ENCODE assay signal across 8 cellular contexts in the genomic region with DNA sequence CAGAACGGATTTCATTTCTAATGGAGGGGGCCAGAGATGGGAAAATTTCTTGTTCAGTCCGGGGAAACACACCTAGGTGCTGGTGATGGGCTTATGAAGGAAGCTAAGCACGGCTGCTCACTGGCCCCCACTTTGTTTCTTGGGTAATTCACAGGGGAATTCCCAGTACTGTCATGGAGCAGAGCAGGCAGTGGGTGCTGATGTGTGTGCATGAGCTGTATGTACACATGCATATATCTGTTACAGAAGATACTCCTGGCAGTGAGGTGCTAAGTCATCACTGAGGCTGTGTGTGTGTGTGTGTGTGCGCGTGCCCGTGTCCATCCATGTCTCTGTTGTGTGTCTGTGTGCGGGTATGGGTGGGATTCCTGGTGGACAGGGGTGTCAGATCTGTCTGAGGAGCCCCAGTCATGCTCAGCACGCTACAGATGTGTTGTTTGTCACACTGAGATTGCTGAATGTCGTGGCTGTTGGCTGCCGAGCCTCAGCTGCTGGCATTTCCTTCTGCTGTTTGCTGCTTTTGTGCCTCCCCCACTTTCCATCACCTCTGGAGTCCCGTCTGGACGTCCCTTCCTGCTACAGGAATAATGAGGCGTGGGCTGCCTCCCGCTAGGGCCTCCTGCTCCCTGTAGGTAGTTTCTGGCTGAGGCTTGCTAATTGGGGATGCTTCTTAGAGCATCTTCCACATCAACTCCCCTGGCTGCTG. TPM values are rescaled to one million over a fixed set of nuclear protein-coding genes. Genes with fewer than 3 reads are reported as not detected.
DNase-seq lines count a peak whose midpoint lies in the region; ATAC-seq and TF ChIP-seq lines count a peak whose summit lies in the region.

No MANE protein-coding gene starts in this region.

- no peak overlapping the region for H3K4me3 ChIP-seq in Caco-2 (ENCODE audit: low read depth, low read length)
- H3K4me3 ChIP-seq in OCI-LY3 (ENCODE audit: low read length), result peak overlapping the region; percentile 54
- no peak overlapping the region for H3K4me3 ChIP-seq in ascending aorta
- H3K4me3 ChIP-seq in spleen, result peak overlapping the region in 1 of 8 donors; percentile 25

- 0 out of 2 replicates have a peak, but pooled peaks cover 5% of the 10 kb centered on the region for H4K20me1 ChIP-seq in OCI-LY3 (ENCODE audit: insufficient read depth, low read length)

- H3K4me1 ChIP-seq in Caco-2 (no peaks in the 10 kb centered on the region; the same call in 1 of the 2 replicates), OCI-LY3 (ENCODE audit: low read length) (peaks cover 52% of the 10 kb centered on the region), ascending aorta (peaks cover 0 to 18% of the 10 kb centered on the region in 2 donors), spleen (peaks cover 18 to 50% (median 28%) of the 10 kb centered on the region in 6 donors)

- no peaks in the 10 kb centered on the region for H3K27me3 Mint-ChIP-seq in Caco-2 (ENCODE audit: insufficient read depth, unreplicated experiment)

- H3K27ac ChIP-seq in OCI-LY3 (ENCODE audit: low read length) (peak overlapping the region; percentile 87), ascending aorta (peak overlapping the region; percentile 29 to 30), spleen (peak overlapping the region in 7 of 8 donors; percentile 17 to 84 (median 74))

- peak overlapping the region; percentile 45; the same call in 1 of the 2 replicates for H3K9ac ChIP-seq in OCI-LY3 (ENCODE audit: low read length)

- H3K9me3 Mint-ChIP-seq in Caco-2 (ENCODE audit: unreplicated experiment), result no peaks in the 10 kb centered on the region

- TF ChIP-seq CTCF in Caco-2 (IDR thresholded peaks at IDR 0.05; ENCODE audit: insufficient read depth in 1 of 2, low read depth in 1 of 2, low read length in 1 of 2, severe bottlenecking in 1 of 2, unreplicated experiment in 1 of 2), result no peak
- TF ChIP-seq CTCF in OCI-LY3 (IDR thresholded peaks at IDR 0.05; ENCODE audit: low read depth, low read length), result no peak
- no peak for TF ChIP-seq CTCF in ascending aorta (IDR thresholded peaks at IDR 0.05)
- TF ChIP-seq CTCF in spleen (IDR thresholded peaks at IDR 0.05 in 8 of 11, conservative IDR thresholded peaks at IDR 0.05 in 3 of 11), result no peak

- no peak overlapping the region for H3K4me3 Mint-ChIP-seq in Caco-2 (ENCODE audit: unreplicated experiment)

- H3K27me3 ChIP-seq in Caco-2 (replicated peaks; ENCODE audit: control insufficient read depth, insufficient read depth, low read length) (no peaks in the 10 kb centered on the region), OCI-LY3 (ENCODE audit: low read depth, low read length) (no peaks in the 10 kb centered on the region), ascending aorta (no peaks in the 10 kb centered on the region), spleen (replicated peaks in 1 of 7) (no peaks in the 10 kb centered on the region)

- peaks cover 84% of the 10 kb centered on the region for H3K36me3 Mint-ChIP-seq in Caco-2 (ENCODE audit: insufficient read depth, unreplicated experiment)

- POLR2A ChIA-PET in Caco-2 (lab: Charles Lee), result no interaction called here

- no peak for TF ChIP-seq POLR2A in spleen (IDR thresholded peaks at IDR 0.05)

- WGBS in spleen, 5 donors, result 44 to 69% (median 60%) methylated on average over 10 to 14 of the region's 14 CpGs

- intact Hi-C loops in Caco-2 (cut with micrococcal nuclease; ENCODE audit: unreplicated experiment) (loop anchor here (1.0 to 2.0 kb wide), 7 partner anchors 50 to 671 kb away; no protein-coding TSS in a partner anchor), ascending aorta (cut with DNase I) (loop anchor here (1.0 to 5.0 kb wide), 7 partner anchors 50 to 671 kb away; a partner anchor contains a TSS), spleen (cut with DNase I; ENCODE audit: low total_unique reads) (loop anchor here (10.0 kb wide), 2 partner anchors 408 to 668 kb away; no protein-coding TSS in a partner anchor)

- peaks cover 16% of the 10 kb centered on the region for H3K79me2 ChIP-seq in OCI-LY3 (ENCODE audit: low read length)

- no peak overlapping the region for H2AFZ ChIP-seq in OCI-LY3 (ENCODE audit: low read depth, low read length)

- CTCF ChIA-PET in Caco-2 (lab: Charles Lee), result interaction anchor here (0.8 kb wide), 1 partner anchor 51 kb away, joined by 4 read pairs; no protein-coding TSS in a partner anchor

- H3K36me3 ChIP-seq in Caco-2 (ENCODE audit: control insufficient read depth, insufficient read depth, low read length) (peaks cover 3% of the 10 kb centered on the region; the same call in 1 of the 2 replicates), OCI-LY3 (replicated peaks; ENCODE audit: low read depth, low read length) (peaks cover 56% of the 10 kb centered on the region), ascending aorta (peaks cover 45 to 77% of the 10 kb centered on the region in 2 donors), spleen (peaks cover 0 to 95% (median 47%) of the 10 kb centered on the region in 6 donors)

- no TSS peak for BruUV-seq in Caco-2 (replicated peaks; lab: Mats Ljungman, UMichigan)

- peak; percentile 56 for ATAC-seq in GM21619 (IDR thresholded peaks at IDR 0.05; ENCODE audit: unreplicated experiment)

- no peak for DNase-seq in Caco-2
- no peak for DNase-seq in ascending aorta (ENCODE audit: low spot score in 2 of 2)
- DNase-seq in spleen, result peak; percentile 74
- DNase-seq in ecto neural progenitor cell (ENCODE audit: low spot score), result no peak
- DNase-seq in NCI-H69 (lab: John Stamatoyannopoulos, UW), result no peak
- DNase-seq in NCI-H510A treated with DMSO at 0.1 percent for 48 hours (lab: John Stamatoyannopoulos, UW), result no peak

- H3K27ac Mint-ChIP-seq in Caco-2 (ENCODE audit: unreplicated experiment), result peak overlapping the region; percentile 40

- H3K9me3 ChIP-seq in Caco-2, result no peaks in the 10 kb centered on the region
- no peaks in the 10 kb centered on the region for H3K9me3 ChIP-seq in OCI-LY3 (ENCODE audit: insufficient read depth, low read length)
- H3K9me3 ChIP-seq in ascending aorta, result no peaks in the 10 kb centered on the region
- H3K9me3 ChIP-seq in spleen, result no peaks in the 10 kb centered on the region

- peaks cover 23% of the 10 kb centered on the region for H3K4me1 Mint-ChIP-seq in Caco-2 (ENCODE audit: low read depth, unreplicated experiment)

- peak overlapping the region; percentile 78 for H3K4me2 ChIP-seq in OCI-LY3 (ENCODE audit: low read length)

RNA-seq across cellular contexts. Expression of a gene that starts 53.3 kb away (rescaled TPM):
- total RNA-seq in Caco-2 (2022) (30.2 and 32.5 TPM in 2 replicates), ascending aorta (33.8 TPM), spleen (10 to 100 TPM; 25.1 to 37.0 (median 29.5) TPM)
- 10 to 100 TPM in 1 of 3 donors, 1 to 10 TPM in 2; 8.1 to 11.3 (median 9.7) TPM for polyA plus RNA-seq in spleen

Comparison
In these comparisons a context has a peak if more than half of its experiments do, and no peak if none do; other contexts are left out.
1. H3K27ac ChIP-seq: peak in every context shown above with its lines; median percentile 87 in OCI-LY3; 74 in spleen; 30 in ascending aorta.